1 cellular context compared by ENCODE assay signal in the genomic region with DNA sequence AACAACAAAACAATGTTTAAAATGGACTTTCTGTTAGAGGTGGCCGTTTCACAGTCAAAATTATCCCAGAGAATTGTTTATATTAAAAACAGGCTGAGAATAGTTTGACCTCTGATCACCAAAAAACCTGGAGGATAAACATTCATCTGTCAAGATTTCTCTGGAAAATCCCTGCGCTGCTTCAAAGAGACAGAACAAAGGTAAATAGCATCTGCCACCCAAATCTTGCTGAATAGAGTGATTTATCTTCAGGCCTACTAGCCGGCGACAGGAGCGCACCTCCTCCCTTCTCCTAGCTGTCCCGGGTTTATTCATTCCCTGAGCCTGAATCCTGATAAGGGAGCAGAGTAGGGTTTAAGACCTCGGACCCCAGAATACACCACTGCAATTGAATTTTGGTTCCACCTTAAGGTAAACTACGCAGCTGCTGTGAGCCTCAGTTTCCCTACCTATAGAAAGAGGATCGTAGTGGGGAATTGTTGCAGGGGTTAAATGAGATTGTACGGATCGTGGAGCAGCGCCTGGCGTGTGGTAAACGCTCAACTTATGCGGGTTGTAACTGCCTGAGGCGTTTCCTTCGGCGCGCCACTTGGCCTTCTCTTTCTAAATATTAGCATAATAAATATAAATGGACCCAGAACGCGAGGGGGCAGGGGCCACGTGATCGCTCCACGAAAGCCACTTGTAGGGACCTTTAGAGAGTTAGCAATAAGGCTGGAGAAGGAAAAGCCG.
A peak's percentile ranks its signal among the peaks of the same experiment; 100 is the strongest.
TF ChIP-seq lines count a peak whose summit lies in the region.

No MANE protein-coding gene starts in this region.

TF ChIP-seq in K562, 482 proteins besides CTCF, POLR2A, EP300 and RAD21 (continued from another document and continues in another):
- TF ChIP-seq, protein P1, sequence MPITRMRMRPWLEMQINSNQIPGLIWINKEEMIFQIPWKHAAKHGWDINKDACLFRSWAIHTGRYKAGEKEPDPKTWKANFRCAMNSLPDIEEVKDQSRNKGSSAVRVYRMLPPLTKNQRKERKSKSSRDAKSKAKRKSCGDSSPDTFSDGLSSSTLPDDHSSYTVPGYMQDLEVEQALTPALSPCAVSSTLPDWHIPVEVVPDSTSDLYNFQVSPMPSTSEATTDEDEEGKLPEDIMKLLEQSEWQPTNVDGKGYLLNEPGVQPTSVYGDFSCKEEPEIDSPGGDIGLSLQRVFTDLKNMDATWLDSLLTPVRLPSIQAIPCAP (CRISPR knock-in tag; IDR thresholded peaks at IDR 0.05; ENCODE audit: borderline replicate concordance), result no peak
- TF ChIP-seq ZNF551 (CRISPR knock-in tag; IDR thresholded peaks at IDR 0.05) (no peak), ZNF212 (CRISPR knock-in tag; IDR thresholded peaks at IDR 0.05) (no peak), PURB (CRISPR knock-in tag; IDR thresholded peaks at IDR 0.05; ENCODE audit: low read depth) (no peak), ZNF583 (CRISPR knock-in tag; IDR thresholded peaks at IDR 0.05) (no peak), CREBBP (IDR thresholded peaks at IDR 0.05; ENCODE audit: low read depth, low read length) (no peak), KDM2B (CRISPR knock-in tag; IDR thresholded peaks at IDR 0.05) (no peak), NR2C2 (CRISPR knock-in tag; IDR thresholded peaks at IDR 0.05) (no peak), NR2C2 (tag; IDR thresholded peaks at IDR 0.05) (no peak), ZNF311 (CRISPR knock-in tag; IDR thresholded peaks at IDR 0.05) (no peak), ZNF75A (CRISPR knock-in tag; IDR thresholded peaks at IDR 0.05) (no peak), JUND (IDR thresholded peaks at IDR 0.05; ENCODE audit: borderline replicate concordance, low read depth, low read length) (peak; percentile 13; the same call in 1 of the 2 replicates), JUND (tag; IDR thresholded peaks at IDR 0.05; ENCODE audit: borderline replicate concordance, low read depth, low read length) (no peak; the same call in 2 of the 3 replicates), RBM22 (IDR thresholded peaks at IDR 0.05; ENCODE audit: low read depth, low read length, poor library complexity, severe bottlenecking) (no peak), SMAD3 (CRISPR knock-in tag; conservative IDR thresholded peaks at IDR 0.05) (no peak), TBP (optimal IDR thresholded peaks at IDR 0.05; ENCODE audit: low read depth, low read length) (peak; percentile 59), ZNF41 (CRISPR knock-in tag; conservative IDR thresholded peaks at IDR 0.05) (no peak), ILK (tag; IDR thresholded peaks at IDR 0.05; ENCODE audit: borderline replicate concordance, low read depth) (no peak), ZNF121 (CRISPR knock-in tag; conservative IDR thresholded peaks at IDR 0.05) (no peak), MTF1 (CRISPR knock-in tag; IDR thresholded peaks at IDR 0.05; ENCODE audit: borderline replicate concordance) (no peak), IFI16 (CRISPR knock-in tag; IDR thresholded peaks at IDR 0.05) (no peak), RBM39 (optimal IDR thresholded peaks at IDR 0.05; ENCODE audit: low read depth, low read length) (no peak), ELF2 (CRISPR knock-in tag; IDR thresholded peaks at IDR 0.05) (no peak), FOS (IDR thresholded peaks at IDR 0.05; ENCODE audit: extremely low read depth, insufficient read length) (no peak), THRAP3 (IDR thresholded peaks at IDR 0.05; ENCODE audit: borderline replicate concordance) (no peak), PHTF2 (CRISPR knock-in tag; IDR thresholded peaks at IDR 0.05) (no peak), MTA2 (IDR thresholded peaks at IDR 0.05; ENCODE audit: low read depth) (0 out of 2 replicates have a peak, but pooled peaks have one; percentile 3), GATAD2B (IDR thresholded peaks at IDR 0.05; ENCODE audit: borderline replicate concordance) (peak; percentile 20; the same call in 1 of the 2 replicates), XRCC4 (IDR thresholded peaks at IDR 0.05; ENCODE audit: extremely low read depth, insufficient read depth, insufficient read length) (no peak), CCAR2 (IDR thresholded peaks at IDR 0.05; ENCODE audit: low read depth, low read length) (no peak), HNRNPUL1 (IDR thresholded peaks at IDR 0.05; ENCODE audit: low read length) (no peak)
- TF ChIP-seq, protein P2, sequence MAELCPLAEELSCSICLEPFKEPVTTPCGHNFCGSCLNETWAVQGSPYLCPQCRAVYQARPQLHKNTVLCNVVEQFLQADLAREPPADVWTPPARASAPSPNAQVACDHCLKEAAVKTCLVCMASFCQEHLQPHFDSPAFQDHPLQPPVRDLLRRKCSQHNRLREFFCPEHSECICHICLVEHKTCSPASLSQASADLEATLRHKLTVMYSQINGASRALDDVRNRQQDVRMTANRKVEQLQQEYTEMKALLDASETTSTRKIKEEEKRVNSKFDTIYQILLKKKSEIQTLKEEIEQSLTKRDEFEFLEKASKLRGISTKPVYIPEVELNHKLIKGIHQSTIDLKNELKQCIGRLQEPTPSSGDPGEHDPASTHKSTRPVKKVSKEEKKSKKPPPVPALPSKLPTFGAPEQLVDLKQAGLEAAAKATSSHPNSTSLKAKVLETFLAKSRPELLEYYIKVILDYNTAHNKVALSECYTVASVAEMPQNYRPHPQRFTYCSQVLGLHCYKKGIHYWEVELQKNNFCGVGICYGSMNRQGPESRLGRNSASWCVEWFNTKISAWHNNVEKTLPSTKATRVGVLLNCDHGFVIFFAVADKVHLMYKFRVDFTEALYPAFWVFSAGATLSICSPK (IDR thresholded peaks at IDR 0.05; ENCODE audit: borderline replicate concordance), result 0 out of 2 replicates have a peak, but pooled peaks have one; percentile 75
- TF ChIP-seq, protein P3, sequence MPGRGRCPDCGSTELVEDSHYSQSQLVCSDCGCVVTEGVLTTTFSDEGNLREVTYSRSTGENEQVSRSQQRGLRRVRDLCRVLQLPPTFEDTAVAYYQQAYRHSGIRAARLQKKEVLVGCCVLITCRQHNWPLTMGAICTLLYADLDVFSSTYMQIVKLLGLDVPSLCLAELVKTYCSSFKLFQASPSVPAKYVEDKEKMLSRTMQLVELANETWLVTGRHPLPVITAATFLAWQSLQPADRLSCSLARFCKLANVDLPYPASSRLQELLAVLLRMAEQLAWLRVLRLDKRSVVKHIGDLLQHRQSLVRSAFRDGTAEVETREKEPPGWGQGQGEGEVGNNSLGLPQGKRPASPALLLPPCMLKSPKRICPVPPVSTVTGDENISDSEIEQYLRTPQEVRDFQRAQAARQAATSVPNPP (IDR thresholded peaks at IDR 0.05; ENCODE audit: borderline replicate concordance, insufficient read depth, insufficient read length), result no peak
- TF ChIP-seq, protein P4, sequence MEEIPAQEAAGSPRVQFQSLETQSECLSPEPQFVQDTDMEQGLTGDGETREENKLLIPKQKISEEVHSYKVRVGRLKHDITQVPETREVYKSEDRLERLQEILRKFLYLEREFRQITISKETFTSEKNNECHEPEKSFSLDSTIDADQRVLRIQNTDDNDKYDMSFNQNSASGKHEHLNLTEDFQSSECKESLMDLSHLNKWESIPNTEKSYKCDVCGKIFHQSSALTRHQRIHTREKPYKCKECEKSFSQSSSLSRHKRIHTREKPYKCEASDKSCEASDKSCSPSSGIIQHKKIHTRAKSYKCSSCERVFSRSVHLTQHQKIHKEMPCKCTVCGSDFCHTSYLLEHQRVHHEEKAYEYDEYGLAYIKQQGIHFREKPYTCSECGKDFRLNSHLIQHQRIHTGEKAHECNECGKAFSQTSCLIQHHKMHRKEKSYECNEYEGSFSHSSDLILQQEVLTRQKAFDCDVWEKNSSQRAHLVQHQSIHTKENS (CRISPR knock-in tag; IDR thresholded peaks at IDR 0.05), result no peak
- TF ChIP-seq, protein P5, sequence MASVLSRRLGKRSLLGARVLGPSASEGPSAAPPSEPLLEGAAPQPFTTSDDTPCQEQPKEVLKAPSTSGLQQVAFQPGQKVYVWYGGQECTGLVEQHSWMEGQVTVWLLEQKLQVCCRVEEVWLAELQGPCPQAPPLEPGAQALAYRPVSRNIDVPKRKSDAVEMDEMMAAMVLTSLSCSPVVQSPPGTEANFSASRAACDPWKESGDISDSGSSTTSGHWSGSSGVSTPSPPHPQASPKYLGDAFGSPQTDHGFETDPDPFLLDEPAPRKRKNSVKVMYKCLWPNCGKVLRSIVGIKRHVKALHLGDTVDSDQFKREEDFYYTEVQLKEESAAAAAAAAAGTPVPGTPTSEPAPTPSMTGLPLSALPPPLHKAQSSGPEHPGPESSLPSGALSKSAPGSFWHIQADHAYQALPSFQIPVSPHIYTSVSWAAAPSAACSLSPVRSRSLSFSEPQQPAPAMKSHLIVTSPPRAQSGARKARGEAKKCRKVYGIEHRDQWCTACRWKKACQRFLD (CRISPR knock-in tag; IDR thresholded peaks at IDR 0.05), result no peak
- TF ChIP-seq, protein P6, sequence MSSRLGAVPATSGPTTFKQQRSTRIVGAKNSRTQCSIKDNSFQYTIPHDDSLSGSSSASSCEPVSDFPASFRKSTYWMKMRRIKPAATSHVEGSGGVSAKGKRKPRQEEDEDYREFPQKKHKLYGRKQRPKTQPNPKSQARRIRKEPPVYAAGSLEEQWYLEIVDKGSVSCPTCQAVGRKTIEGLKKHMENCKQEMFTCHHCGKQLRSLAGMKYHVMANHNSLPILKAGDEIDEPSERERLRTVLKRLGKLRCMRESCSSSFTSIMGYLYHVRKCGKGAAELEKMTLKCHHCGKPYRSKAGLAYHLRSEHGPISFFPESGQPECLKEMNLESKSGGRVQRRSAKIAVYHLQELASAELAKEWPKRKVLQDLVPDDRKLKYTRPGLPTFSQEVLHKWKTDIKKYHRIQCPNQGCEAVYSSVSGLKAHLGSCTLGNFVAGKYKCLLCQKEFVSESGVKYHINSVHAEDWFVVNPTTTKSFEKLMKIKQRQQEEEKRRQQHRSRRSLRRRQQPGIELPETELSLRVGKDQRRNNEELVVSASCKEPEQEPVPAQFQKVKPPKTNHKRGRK (tag; IDR thresholded peaks at IDR 0.05), result no peak
- TF ChIP-seq, protein P7, sequence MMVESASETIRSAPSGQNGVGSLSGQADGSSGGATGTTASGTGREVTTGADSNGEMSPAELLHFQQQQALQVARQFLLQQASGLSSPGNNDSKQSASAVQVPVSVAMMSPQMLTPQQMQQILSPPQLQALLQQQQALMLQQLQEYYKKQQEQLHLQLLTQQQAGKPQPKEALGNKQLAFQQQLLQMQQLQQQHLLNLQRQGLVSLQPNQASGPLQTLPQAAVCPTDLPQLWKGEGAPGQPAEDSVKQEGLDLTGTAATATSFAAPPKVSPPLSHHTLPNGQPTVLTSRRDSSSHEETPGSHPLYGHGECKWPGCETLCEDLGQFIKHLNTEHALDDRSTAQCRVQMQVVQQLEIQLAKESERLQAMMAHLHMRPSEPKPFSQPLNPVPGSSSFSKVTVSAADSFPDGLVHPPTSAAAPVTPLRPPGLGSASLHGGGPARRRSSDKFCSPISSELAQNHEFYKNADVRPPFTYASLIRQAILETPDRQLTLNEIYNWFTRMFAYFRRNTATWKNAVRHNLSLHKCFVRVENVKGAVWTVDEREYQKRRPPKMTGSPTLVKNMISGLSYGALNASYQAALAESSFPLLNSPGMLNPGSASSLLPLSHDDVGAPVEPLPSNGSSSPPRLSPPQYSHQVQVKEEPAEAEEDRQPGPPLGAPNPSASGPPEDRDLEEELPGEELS (CRISPR knock-in tag; IDR thresholded peaks at IDR 0.05; ENCODE audit: borderline replicate concordance), result no peak
- TF ChIP-seq, protein P8, sequence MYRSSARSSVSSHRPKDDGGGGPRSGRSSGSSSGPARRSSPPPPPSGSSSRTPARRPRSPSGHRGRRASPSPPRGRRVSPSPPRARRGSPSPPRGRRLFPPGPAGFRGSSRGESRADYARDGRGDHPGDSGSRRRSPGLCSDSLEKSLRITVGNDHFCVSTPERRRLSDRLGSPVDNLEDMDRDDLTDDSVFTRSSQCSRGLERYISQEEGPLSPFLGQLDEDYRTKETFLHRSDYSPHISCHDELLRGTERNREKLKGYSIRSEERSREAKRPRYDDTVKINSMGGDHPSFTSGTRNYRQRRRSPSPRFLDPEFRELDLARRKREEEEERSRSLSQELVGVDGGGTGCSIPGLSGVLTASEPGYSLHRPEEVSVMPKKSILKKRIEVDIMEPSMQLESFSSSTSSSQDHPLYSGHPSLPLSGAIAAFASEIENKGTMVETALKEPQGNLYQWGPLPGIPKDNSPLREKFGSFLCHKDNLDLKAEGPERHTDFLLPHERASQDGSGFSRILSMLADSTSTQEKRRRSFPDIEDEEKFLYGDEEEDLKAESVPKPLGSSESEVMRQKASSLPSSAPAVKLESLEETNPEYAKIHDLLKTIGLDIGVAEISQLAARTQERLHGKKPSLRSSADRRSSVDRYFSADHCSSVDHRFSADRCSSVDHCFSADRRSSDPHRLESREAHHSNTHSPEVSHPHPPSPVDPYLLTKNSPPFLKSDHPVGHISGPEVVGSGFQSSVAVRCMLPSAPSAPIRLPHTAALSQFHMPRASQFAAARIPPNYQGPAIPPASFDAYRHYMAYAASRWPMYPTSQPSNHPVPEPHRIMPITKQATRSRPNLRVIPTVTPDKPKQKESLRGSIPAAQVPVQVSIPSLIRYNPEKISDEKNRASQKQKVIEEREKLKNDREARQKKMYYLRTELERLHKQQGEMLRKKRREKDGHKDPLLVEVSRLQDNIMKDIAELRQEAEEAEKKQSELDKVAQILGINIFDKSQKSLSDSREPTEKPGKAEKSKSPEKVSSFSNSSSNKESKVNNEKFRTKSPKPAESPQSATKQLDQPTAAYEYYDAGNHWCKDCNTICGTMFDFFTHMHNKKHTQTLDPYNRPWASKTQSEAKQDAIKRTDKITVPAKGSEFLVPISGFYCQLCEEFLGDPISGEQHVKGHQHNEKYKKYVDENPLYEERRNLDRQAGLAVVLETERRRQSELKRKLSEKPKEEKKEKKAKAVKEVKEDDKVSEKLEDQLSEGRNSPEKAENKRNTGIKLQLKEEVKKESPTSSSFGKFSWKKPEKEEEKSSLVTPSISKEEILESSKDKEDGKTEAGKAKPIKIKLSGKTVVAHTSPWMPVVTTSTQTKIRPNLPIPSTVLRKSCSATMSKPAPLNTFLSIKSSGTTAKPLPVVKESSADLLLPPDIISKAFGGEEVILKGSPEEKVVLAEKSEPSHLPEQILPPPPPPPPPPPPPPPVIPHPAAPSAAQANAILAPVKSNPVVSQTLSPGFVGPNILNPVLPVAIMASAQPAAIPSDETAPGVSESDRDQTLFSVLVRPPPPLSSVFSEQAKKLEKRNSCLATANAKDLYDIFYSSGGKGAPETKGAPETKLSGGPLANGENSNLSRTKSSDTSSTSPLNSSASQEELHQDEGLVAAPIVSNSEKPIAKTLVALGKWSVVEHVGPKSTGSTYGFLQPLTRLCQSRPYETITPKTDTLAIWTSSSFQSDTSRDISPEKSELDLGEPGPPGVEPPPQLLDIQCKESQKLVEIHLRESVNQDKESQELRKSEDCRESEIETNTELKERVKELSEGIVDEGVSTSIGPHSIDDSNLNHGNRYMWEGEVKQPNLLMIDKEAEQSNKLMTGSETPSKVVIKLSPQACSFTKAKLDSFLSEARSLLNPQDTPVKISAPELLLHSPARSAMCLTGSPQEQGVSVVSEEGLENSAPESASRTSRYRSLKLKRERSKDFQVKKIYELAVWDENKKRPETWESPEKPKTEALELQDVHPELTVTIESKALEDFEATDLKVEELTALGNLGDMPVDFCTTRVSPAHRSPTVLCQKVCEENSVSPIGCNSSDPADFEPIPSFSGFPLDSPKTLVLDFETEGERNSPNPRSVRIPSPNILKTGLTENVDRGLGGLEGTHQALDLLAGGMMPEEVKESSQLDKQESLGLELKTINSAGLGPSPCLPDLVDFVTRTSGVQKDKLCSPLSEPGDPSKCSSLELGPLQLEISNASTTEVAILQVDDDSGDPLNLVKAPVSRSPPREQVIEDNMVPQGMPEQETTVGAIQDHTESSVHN (IDR thresholded peaks at IDR 0.05; ENCODE audit: borderline replicate concordance in 1 of 2, low read depth in 1 of 2), result 0 out of 4 replicates have a peak, but pooled peaks of 1 of the 2 experiments have one; percentile 34
- TF ChIP-seq, protein P9, sequence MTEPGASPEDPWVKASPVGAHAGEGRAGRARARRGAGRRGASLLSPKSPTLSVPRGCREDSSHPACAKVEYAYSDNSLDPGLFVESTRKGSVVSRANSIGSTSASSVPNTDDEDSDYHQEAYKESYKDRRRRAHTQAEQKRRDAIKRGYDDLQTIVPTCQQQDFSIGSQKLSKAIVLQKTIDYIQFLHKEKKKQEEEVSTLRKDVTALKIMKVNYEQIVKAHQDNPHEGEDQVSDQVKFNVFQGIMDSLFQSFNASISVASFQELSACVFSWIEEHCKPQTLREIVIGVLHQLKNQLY (CRISPR knock-in tag; conservative IDR thresholded peaks at IDR 0.05), result no peak
